8 cellular contexts compared by ENCODE assay signal in genomic region chr16:67521095-67521804, GRCh38. TPM values are rescaled to one million over a fixed set of nuclear protein-coding genes. Genes with fewer than 3 reads are reported as not detected.
DNase-seq lines count a peak whose midpoint lies in the region; ATAC-seq, FAIRE-seq and TF ChIP-seq lines count a peak whose summit lies in the region.

No MANE protein-coding gene starts in this region.

- peak; percentile 99 for TF ChIP-seq CTCF in GM12864 (IDR thresholded peaks at IDR 0.05; ENCODE audit: low read depth, low read length, missing control alignments)
- TF ChIP-seq CTCF in pancreas (IDR thresholded peaks at IDR 0.05) = peak; percentile 59 to 74 (median 70)
- peak; percentile 75 to 98 for TF ChIP-seq CTCF in tibial artery (IDR thresholded peaks at IDR 0.05)

- peaks cover 37% of the 10 kb centered on the region for H3K4me1 Mint-ChIP-seq in activated naive CD8-positive, alpha-beta T cell treated with anti-CD3 and anti-CD28 coated beads, Interleukin-2, amount 10 ng/mL, durations not matched to agents 7 days and 5 days

- no peaks in the 10 kb centered on the region for H3K27me3 Mint-ChIP-seq in activated naive CD8-positive, alpha-beta T cell treated with anti-CD3 and anti-CD28 coated beads, Interleukin-2, amount 10 ng/mL, durations not matched to agents 7 days and 5 days

- H3K27me3 ChIP-seq in pancreas (no peaks in the 10 kb centered on the region), tibial artery (no peaks in the 10 kb centered on the region)

- POLR2A ChIA-PET in activated naive CD8-positive, alpha-beta T cell treated with anti-CD3 and anti-CD28 coated beads, Interleukin-2, amount 10 ng/mL, durations not matched to agents 7 days and 5 days (lab: Charles Lee) = interaction anchor here (0.7 to 2.6 kb wide), 17 partner anchors 9 to 312 kb away, joined by 3 to 28 read pairs (median 6); partner anchors contain the start of genes ACD, ATP6V0D1, C16orf86 and CARMIL2

- no peaks in the 10 kb centered on the region for H3K36me3 ChIP-seq in pancreas
- no peaks in the 10 kb centered on the region for H3K36me3 ChIP-seq in tibial artery

- H3K4me3 ChIP-seq in GM12864 (ENCODE audit: low read depth, low read length) = peak overlapping the region; percentile 49
- H3K4me3 ChIP-seq in pancreas = peak overlapping the region in 3 of 4 donors; percentile 13 to 38 (median 33)
- peak overlapping the region; percentile 44 to 48 for H3K4me3 ChIP-seq in tibial artery

- H3K9me3 Mint-ChIP-seq in activated naive CD8-positive, alpha-beta T cell treated with anti-CD3 and anti-CD28 coated beads, Interleukin-2, amount 10 ng/mL, durations not matched to agents 7 days and 5 days = no peaks in the 10 kb centered on the region

- H3K9me3 ChIP-seq in pancreas (no peaks in the 10 kb centered on the region), tibial artery (no peaks in the 10 kb centered on the region)

- ATAC-seq in HG02678 (IDR thresholded peaks at IDR 0.05; ENCODE audit: unreplicated experiment) (peak; percentile 65), Right ventricle myocardium superior (ENCODE audit: poor library complexity) (peak; percentile 97), pancreas (peak; percentile 95 to 98 (median 96))
- ATAC-seq in activated naive CD8-positive, alpha-beta T cell treated with anti-CD3 and anti-CD28 coated beads, Interleukin-2, amount 10 ng/mL, durations not matched to agents 7 days and 5 days (ENCODE audit: low read depth) = peak; percentile 84

- DNase-seq in GM12864 (ENCODE audit: low read depth) = peak; percentile 90
- DNase-seq in NCI-H1105 (lab: John Stamatoyannopoulos, UW) = peak; percentile 76
- peak; percentile 83 for DNase-seq in SKM-1 (lab: John Stamatoyannopoulos, UW; ENCODE audit: unreplicated experiment)
- peak; percentile 96 for DNase-seq in activated naive CD8-positive, alpha-beta T cell treated with anti-CD3 and anti-CD28 coated beads, Interleukin-2, amount 10 ng/mL, durations not matched to agents 7 days and 5 days
- DNase-seq in Right ventricle myocardium superior = peak; percentile 96
- peak; percentile 89 to 98 (median 96) for DNase-seq in pancreas
- peak; percentile 97 for DNase-seq in tibial artery

- H3K4me3 Mint-ChIP-seq in activated naive CD8-positive, alpha-beta T cell treated with anti-CD3 and anti-CD28 coated beads, Interleukin-2, amount 10 ng/mL, durations not matched to agents 7 days and 5 days = peak overlapping the region; percentile 85

- intact Hi-C loops in Right ventricle myocardium superior (cut with DNase I) = loop anchor here (5.0 kb wide), 1 partner anchor 146 kb away; the partner anchor contains the start of genes C16orf86 and ENKD1
- intact Hi-C loops in pancreas (cut with DNase I) = loop anchor here in 2 of 3 donors (10.0 kb wide), 2 partner anchors 144 to 414 kb away; partner anchors contain the start of genes ACD (in 1 of the 2), C16orf86 (in 1 of the 2), CTRL (in 1 of the 2) and ENKD1 (in 1 of the 2)
- intact Hi-C loops in tibial artery (cut with DNase I; ENCODE audit: low total_unique reads) = loop anchor here (2.0 kb wide), 1 partner anchor 148 kb away; no protein-coding TSS in a partner anchor

- no peak for FAIRE-seq in pancreas (lab: Jason Lieb, UNC)

- peak overlapping the region; percentile 91 for H3K27ac Mint-ChIP-seq in activated naive CD8-positive, alpha-beta T cell treated with anti-CD3 and anti-CD28 coated beads, Interleukin-2, amount 10 ng/mL, durations not matched to agents 7 days and 5 days

- H3K36me3 Mint-ChIP-seq in activated naive CD8-positive, alpha-beta T cell treated with anti-CD3 and anti-CD28 coated beads, Interleukin-2, amount 10 ng/mL, durations not matched to agents 7 days and 5 days = peaks cover 4% of the 10 kb centered on the region

- H3K4me1 ChIP-seq in pancreas (no peaks in the 10 kb centered on the region), tibial artery (peaks cover 0 to 6% (median 4%) of the 10 kb centered on the region in 4 donors)

- 0% methylated on average over 25 of the region's 25 CpGs for WGBS in pancreas, 2 donors

- peak overlapping the region; percentile 63 to 90 (median 72) for H3K27ac ChIP-seq in pancreas
- H3K27ac ChIP-seq in tibial artery = peak overlapping the region; percentile 77 to 88

RNA-seq across cellular contexts. Expression of gene RIPOR1, which starts 7.4 kb away (rescaled TPM):
- 10 to 100 TPM; 28.7 to 35.7 TPM for total RNA-seq in activated naive CD8-positive, alpha-beta T cell treated with anti-CD3 and anti-CD28 coated beads, Interleukin-2, amount 10 ng/mL, durations not matched to agents 7 days and 5 days
- total RNA-seq in Right ventricle myocardium superior (73.7 TPM), pancreas (10 to 100 TPM; 31.8 to 53.8 (median 34.0) TPM)
- 10 to 100 TPM; 43.3 to 49.1 TPM for polyA plus RNA-seq in pancreas

RNA-seq across cellular contexts. Expression of gene AGRP, which starts 37.9 kb away (rescaled TPM):
- not detected for total RNA-seq in activated naive CD8-positive, alpha-beta T cell treated with anti-CD3 and anti-CD28 coated beads, Interleukin-2, amount 10 ng/mL, durations not matched to agents 7 days and 5 days
- total RNA-seq in Right ventricle myocardium superior (not detected), pancreas (not detected)
- polyA plus RNA-seq in pancreas = under 1 TPM in 1 of 2 donors, not detected in 1; 0.23 TPM

RNA-seq across cellular contexts. Expression of gene ATP6V0D1, which starts 40.3 kb away (rescaled TPM):
- total RNA-seq in activated naive CD8-positive, alpha-beta T cell treated with anti-CD3 and anti-CD28 coated beads, Interleukin-2, amount 10 ng/mL, durations not matched to agents 7 days and 5 days = 10 to 100 TPM; 41.8 to 48.8 TPM
- total RNA-seq in Right ventricle myocardium superior = 59.9 TPM
- total RNA-seq in pancreas = 10 to 100 TPM; 22.8 to 47.7 (median 32.3) TPM
- 10 to 100 TPM; 17.4 to 54.0 TPM for polyA plus RNA-seq in pancreas

RNA-seq across cellular contexts. Expression of gene CTCF, which starts 41.1 kb away (rescaled TPM):
- total RNA-seq in activated naive CD8-positive, alpha-beta T cell treated with anti-CD3 and anti-CD28 coated beads, Interleukin-2, amount 10 ng/mL, durations not matched to agents 7 days and 5 days = 10 to 100 TPM; 69.9 to 72.3 TPM
- 24.9 TPM for total RNA-seq in Right ventricle myocardium superior
- 10 to 100 TPM; 15.6 to 25.2 (median 17.0) TPM for total RNA-seq in pancreas
- polyA plus RNA-seq in pancreas = 10 to 100 TPM; 13.3 to 18.9 TPM

Comparison
In these comparisons a context has a peak if more than half of its experiments do, and no peak if none do; other contexts are left out.
1. Peak in every context shown above with its lines: DNase-seq, ATAC-seq, H3K4me3 ChIP-seq and H3K27ac ChIP-seq.